Comparison of ENCODE assay signal across 32 cellular contexts in genomic region chr6:28369463-28369862, GRCh38.
"Had no signal": no experiment of that assay in that cellular context is flagged by ENCODE, and none has a peak within 500 bp of the region (broad histone marks: within the 10 kb centered on the region; RNA-seq: fewer than 3 reads in every experiment).

No MANE protein-coding gene starts in this region.

- H3K36me3 ChIP-seq: breast epithelium, colonic mucosa had no signal

- H3K9me3 ChIP-seq: adrenal gland, ascending aorta, body of pancreas, breast epithelium, colonic mucosa had no signal

- DNase-seq: activated effector memory CD4-positive, alpha-beta T cell treated with anti-CD3 and anti-CD28 coated beads, Interleukin-2, amount 50 U/mL, for 16 hours; activated effector memory CD4-positive, alpha-beta T cell treated with Interleukin-2 at 50 U/mL for 16 hours; activated gamma-delta T cell; activated gamma-delta T cell treated with Interleukin-2 at 50 U/mL for 16 hours; activated naive CD4-positive, alpha-beta T cell; activated naive CD4-positive, alpha-beta T cell treated with anti-CD3 and anti-CD28 coated beads for 36 hours; activated naive CD4-positive, alpha-beta T cell treated with anti-CD3 and anti-CD28 coated beads, Interleukin-2, amount 10 ng/mL, durations not matched to agents 7 days and 5 days; activated naive CD4-positive, alpha-beta T cell treated with anti-CD3 and anti-CD28 coated beads, Interleukin-2, amount 50 U/mL, for 16 hours; activated naive CD4-positive, alpha-beta T cell treated with Interleukin-2 at 50 U/mL for 16 hours; activated naive CD8-positive, alpha-beta T cell treated with anti-CD3 and anti-CD28 coated beads for 36 hours; activated naive CD8-positive, alpha-beta T cell treated with anti-CD3 and anti-CD28 coated beads, Interleukin-2, amount 10 ng/mL, durations not matched to agents 7 days and 5 days; activated naive CD8-positive, alpha-beta T cell treated with anti-CD3 and anti-CD28 coated beads, Interleukin-2, amount 50 U/mL, for 24 hours; activated T-cell treated with anti-CD3 and anti-CD28 coated beads, Interleukin-2, amount 50 U/mL, for 48 hours; activated T-cell treated with anti-CD3 and anti-CD28 coated beads, Interleukin-2, amount 50 U/mL, for 72 hours; adrenal gland; amniotic stem cell; amygdala; anterior cingulate cortex; aorta; body of pancreas; brain microvascular endothelial cell; caudate nucleus; central memory CD4-positive, alpha-beta T cell; cerebellar nuclear complex; colonic mucosa had no signal

- H3K4me3 ChIP-seq: adrenal gland, ascending aorta, body of pancreas, breast epithelium, cardiac muscle cell, colonic mucosa had no signal

- H3K4me1 ChIP-seq: adrenal gland, ascending aorta, body of pancreas, breast epithelium, colonic mucosa had no signal

- FAIRE-seq: astrocyte, bronchial epithelial cell had no signal

- H3K27me3 ChIP-seq: adrenal gland, ascending aorta, body of pancreas, brain microvascular endothelial cell, breast epithelium, cardiac muscle cell, colonic mucosa had no signal

- H3K27ac ChIP-seq: adrenal gland, ascending aorta, body of pancreas, brain microvascular endothelial cell, breast epithelium, cardiac muscle cell, colonic mucosa had no signal

- ATAC-seq: activated naive CD4-positive, alpha-beta T cell treated with anti-CD3 and anti-CD28 coated beads, Interleukin-2, amount 50 U/mL, for 72 hours; activated naive CD8-positive, alpha-beta T cell treated with anti-CD3 and anti-CD28 coated beads, Interleukin-2, amount 50 U/mL, for 24 hours; activated T-cell treated with anti-CD3 and anti-CD28 coated beads, Interleukin-2, amount 50 U/mL, for 72 hours; activated T-helper 17 cell treated with anti-CD3 and anti-CD28 coated beads, Interleukin-2, amount 50 U/mL, for 72 hours; body of pancreas had no signal
